In genomic region chr1:32247452-32247851, GRCh38 we compare ENCODE assay signal across 12 cellular contexts. TPM values are rescaled to one million over a fixed set of nuclear protein-coding genes. Genes with fewer than 3 reads are reported as not detected.
DNase-seq lines count a peak whose midpoint lies in the region; ATAC-seq and TF ChIP-seq lines count a peak whose summit lies in the region.
"Had no signal": no experiment of that assay in that cellular context is flagged by ENCODE, and none has a peak within 500 bp of the region (broad histone marks: within the 10 kb centered on the region; RNA-seq: fewer than 3 reads in every experiment).

No MANE protein-coding gene starts in this region.

- H3K4me3 ChIP-seq in coronary artery (no peak overlapping the region), urinary bladder (ENCODE audit: low read depth, low read length) (no peak overlapping the region)
- H3K4me3 ChIP-seq: body of pancreas, GM12878 had no signal

- H3K36me3 Mint-ChIP-seq in activated naive CD4-positive, alpha-beta T cell treated with anti-CD3 and anti-CD28 coated beads, Interleukin-2, amount 10 ng/mL, durations not matched to agents 7 days and 5 days = peaks cover 14% of the 10 kb centered on the region
- peaks cover 6 to 10% (median 8%) of the 10 kb centered on the region in 3 donors for H3K36me3 Mint-ChIP-seq in naive thymus-derived CD8-positive, alpha-beta T cell

- no peaks in the 10 kb centered on the region for H3K9me3 Mint-ChIP-seq in activated naive CD4-positive, alpha-beta T cell treated with anti-CD3 and anti-CD28 coated beads, Interleukin-2, amount 10 ng/mL, durations not matched to agents 7 days and 5 days
- no peaks in the 10 kb centered on the region for H3K9me3 Mint-ChIP-seq in naive thymus-derived CD8-positive, alpha-beta T cell
- H3K9me3 Mint-ChIP-seq: activated B cell treated with CpG ODN at 0.5 μM for 24 hours had no signal

- H3K4me1 Mint-ChIP-seq in activated naive CD4-positive, alpha-beta T cell treated with anti-CD3 and anti-CD28 coated beads, Interleukin-2, amount 10 ng/mL, durations not matched to agents 7 days and 5 days = peaks cover 60% of the 10 kb centered on the region
- H3K4me1 Mint-ChIP-seq in naive thymus-derived CD8-positive, alpha-beta T cell = peaks cover 26 to 69% (median 53%) of the 10 kb centered on the region in 4 donors

- TF ChIP-seq CTCF in coronary artery (IDR thresholded peaks at IDR 0.05) = no peak

- no peaks in the 10 kb centered on the region for H3K27me3 Mint-ChIP-seq in activated naive CD4-positive, alpha-beta T cell treated with anti-CD3 and anti-CD28 coated beads, Interleukin-2, amount 10 ng/mL, durations not matched to agents 7 days and 5 days
- peaks cover 0 to 1% (median 0%) of the 10 kb centered on the region in 5 donors for H3K27me3 Mint-ChIP-seq in naive thymus-derived CD8-positive, alpha-beta T cell
- H3K27me3 Mint-ChIP-seq: activated B cell treated with CpG ODN at 0.5 μM for 24 hours had no signal

- ATAC-seq in naive thymus-derived CD8-positive, alpha-beta T cell = no peak
- no peak for ATAC-seq in left lobe of liver

- H3K27ac ChIP-seq in coronary artery (peak overlapping the region; percentile 18 to 73), urinary bladder (ENCODE audit: low read depth) (peak overlapping the region; percentile 54)

- peak overlapping the region; percentile 96 for H3K27ac Mint-ChIP-seq in activated naive CD4-positive, alpha-beta T cell treated with anti-CD3 and anti-CD28 coated beads, Interleukin-2, amount 10 ng/mL, durations not matched to agents 7 days and 5 days
- H3K27ac Mint-ChIP-seq in naive thymus-derived CD8-positive, alpha-beta T cell = peak overlapping the region; percentile 94 to 99 (median 98)

- no peaks in the 10 kb centered on the region for H3K4me1 ChIP-seq in urinary bladder (ENCODE audit: insufficient read depth)

- no peak for DNase-seq in activated naive CD4-positive, alpha-beta T cell treated with anti-CD3 and anti-CD28 coated beads, Interleukin-2, amount 10 ng/mL, durations not matched to agents 7 days and 5 days
- no peak for DNase-seq in activated naive CD4-positive, alpha-beta T cell (lab: John Stamatoyannopoulos, UW)
- no peak for DNase-seq in coronary artery (ENCODE audit: low spot score)
- no peak for DNase-seq in naive thymus-derived CD8-positive, alpha-beta T cell
- DNase-seq in left lobe of liver (ENCODE audit: low spot score) = no peak
- DNase-seq in HCEC 1CT = no peak
- DNase-seq in medulla oblongata (ENCODE audit: extremely low spot score) = no peak

- POLR2A ChIA-PET in naive thymus-derived CD8-positive, alpha-beta T cell (lab: Charles Lee) = interaction anchor here (0.6 to 50.5 kb wide), 7 partner anchors 4 to 429 kb away, joined by 3 to 2080 read pairs (median 14); partner anchors contain the start of genes CCDC28B, EIF3I, FAM167B and HDAC1

- WGBS in urinary bladder = 65% methylated on average over 12 of the region's 12 CpGs

- H3K36me3 ChIP-seq in urinary bladder (ENCODE audit: insufficient read depth) = no peaks in the 10 kb centered on the region

- H3K4me3 Mint-ChIP-seq in activated naive CD4-positive, alpha-beta T cell treated with anti-CD3 and anti-CD28 coated beads, Interleukin-2, amount 10 ng/mL, durations not matched to agents 7 days and 5 days = peak overlapping the region; percentile 67
- peak overlapping the region in 6 of 10 donors; percentile 33 to 100 (median 86) for H3K4me3 Mint-ChIP-seq in naive thymus-derived CD8-positive, alpha-beta T cell

- CTCF ChIA-PET in activated naive CD4-positive, alpha-beta T cell treated with anti-CD3 and anti-CD28 coated beads, Interleukin-2, amount 10 ng/mL, durations not matched to agents 7 days and 5 days (lab: Charles Lee) = interaction anchor here (1.1 to 5.9 kb wide), 12 partner anchors 9 to 103 kb away, joined by 4 to 61 read pairs (median 9); partner anchors contain the start of genes EIF3I, HDAC1 and TMEM234

RNA-seq across cellular contexts. Expression of gene FAM167B, which starts 0.4 kb away (rescaled TPM):
- 1 to 10 TPM; 1.5 to 1.7 TPM for total RNA-seq in naive thymus-derived CD8-positive, alpha-beta T cell
- polyA plus RNA-seq in naive thymus-derived CD8-positive, alpha-beta T cell = not detected
- total RNA-seq in urinary bladder = 2.5 TPM
- polyA plus RNA-seq in urinary bladder = 8.2 TPM
- 4.2 TPM for total RNA-seq in left lobe of liver

RNA-seq across cellular contexts. Expression of gene LCK, which starts 3.6 kb away (rescaled TPM):
- total RNA-seq in naive thymus-derived CD8-positive, alpha-beta T cell = 100 to 1,000 TPM; 509 to 515 TPM
- polyA plus RNA-seq in naive thymus-derived CD8-positive, alpha-beta T cell = 1,000 to 10,000 TPM in 1 of 3 donors, 100 to 1,000 TPM in 2; 876 to 1,069 (median 952) TPM
- 0.90 TPM for total RNA-seq in urinary bladder
- polyA plus RNA-seq in urinary bladder = 2.1 TPM
- total RNA-seq in left lobe of liver = 1.2 TPM

RNA-seq across cellular contexts. Expression of gene EIF3I, which starts 25.2 kb away (rescaled TPM):
- total RNA-seq in naive thymus-derived CD8-positive, alpha-beta T cell = 10 to 100 TPM; 80.3 to 96.9 TPM
- 100 to 1,000 TPM; 167 to 181 (median 179) TPM for polyA plus RNA-seq in naive thymus-derived CD8-positive, alpha-beta T cell
- total RNA-seq in urinary bladder (102 TPM), left lobe of liver (69.2 TPM)
- 177 TPM for polyA plus RNA-seq in urinary bladder

RNA-seq across cellular contexts. Expression of gene TMEM234, which starts 25.3 kb away (rescaled TPM):
- total RNA-seq in naive thymus-derived CD8-positive, alpha-beta T cell = 10 to 100 TPM; 24.3 to 26.4 TPM
- polyA plus RNA-seq in naive thymus-derived CD8-positive, alpha-beta T cell = 1 to 10 TPM; 2.1 to 4.9 (median 4.4) TPM
- 16.1 TPM for total RNA-seq in urinary bladder
- polyA plus RNA-seq in urinary bladder = 12.5 TPM
- 4.8 TPM for total RNA-seq in left lobe of liver

RNA-seq across cellular contexts. Expression of gene DCDC2B, which starts 38.6 kb away (rescaled TPM):
- under 1 TPM in 1 of 2 experiments, not detected in 1; 0.22 TPM for total RNA-seq in naive thymus-derived CD8-positive, alpha-beta T cell
- under 1 TPM in 1 of 3 donors, not detected in 2; 0.08 TPM for polyA plus RNA-seq in naive thymus-derived CD8-positive, alpha-beta T cell
- total RNA-seq in urinary bladder (not detected), left lobe of liver (not detected)
- not detected for polyA plus RNA-seq in urinary bladder
- total RNA-seq: activated B cell treated with CpG ODN at 0.5 μM for 24 hours, body of pancreas had no signal
- polyA plus RNA-seq: BJ had no signal

Comparison
In these comparisons a context has a peak if more than half of its experiments do, and no peak if none do; other contexts are left out.
1. RNA of gene LCK, which starts 3.6 kb away (total RNA-seq): 509 to 515 TPM in naive thymus-derived CD8-positive, alpha-beta T cell; 1.2 TPM in left lobe of liver (single experiment) and 0.90 TPM in urinary bladder (single experiment); every median in the first group is over 100 times any median in the second.